ENCODE assay signal across 1 cellular context in the genomic region with DNA sequence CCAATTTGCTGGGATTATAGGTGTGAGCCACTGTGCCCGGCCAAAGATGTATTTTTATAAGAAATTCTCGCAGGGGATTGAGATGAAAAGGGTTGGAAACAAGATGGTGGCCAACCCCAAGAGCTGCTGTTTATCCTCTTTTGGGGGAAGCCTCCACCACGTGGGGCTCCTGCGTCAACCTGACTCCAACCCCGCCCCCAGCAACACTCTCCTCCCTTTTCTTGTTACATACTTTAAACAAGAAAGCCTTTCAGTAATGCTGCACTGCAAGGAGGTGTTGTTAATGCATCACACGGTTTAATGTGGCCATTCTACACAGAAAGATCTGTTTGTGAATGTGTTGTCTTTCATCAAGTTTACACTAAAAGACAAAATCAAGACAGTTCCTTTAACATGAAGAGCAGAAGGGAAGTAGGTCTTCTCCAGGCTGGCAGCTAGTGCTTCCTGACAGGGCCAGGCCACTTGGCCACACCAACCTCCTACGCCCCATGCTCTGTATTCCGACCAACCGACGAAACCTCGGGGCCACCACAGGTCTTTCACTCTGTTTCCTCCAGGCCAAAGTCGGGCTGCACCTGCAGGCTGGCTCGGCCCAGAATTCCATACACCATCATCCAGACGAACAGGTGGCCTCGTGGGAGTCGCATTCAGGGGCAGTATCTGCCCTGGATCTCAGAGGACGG.
TF ChIP-seq lines count a peak whose summit lies in the region.

No MANE protein-coding gene starts in this region.

TF ChIP-seq in IMR-90, 13 proteins besides CTCF, POLR2A, EP300 and RAD21:
- TF ChIP-seq MXI1 (IDR thresholded peaks at IDR 0.05; ENCODE audit: borderline replicate concordance, low read depth, low read length) = no peak
- TF ChIP-seq NFE2L2 (IDR thresholded peaks at IDR 0.05; ENCODE audit: low read depth, low read length) = no peak
- no peak for TF ChIP-seq CEBPB (IDR thresholded peaks at IDR 0.05; ENCODE audit: low read depth, low read length)
- TF ChIP-seq SMC3 (IDR thresholded peaks at IDR 0.05; ENCODE audit: low read depth, low read length) = no peak
- TF ChIP-seq USF2 (IDR thresholded peaks at IDR 0.05; ENCODE audit: low read depth, low read length) = no peak
- TF ChIP-seq FOS (IDR thresholded peaks at IDR 0.05; ENCODE audit: low read depth, low read length) = no peak
- no peak for TF ChIP-seq CHD1 (IDR thresholded peaks at IDR 0.05; ENCODE audit: low read depth, low read length)
- no peak for TF ChIP-seq MAZ (IDR thresholded peaks at IDR 0.05; ENCODE audit: borderline replicate concordance, low read depth, low read length)
- TF ChIP-seq MAFK (IDR thresholded peaks at IDR 0.05; ENCODE audit: low read depth, low read length) = no peak
- TF ChIP-seq, protein P1, sequence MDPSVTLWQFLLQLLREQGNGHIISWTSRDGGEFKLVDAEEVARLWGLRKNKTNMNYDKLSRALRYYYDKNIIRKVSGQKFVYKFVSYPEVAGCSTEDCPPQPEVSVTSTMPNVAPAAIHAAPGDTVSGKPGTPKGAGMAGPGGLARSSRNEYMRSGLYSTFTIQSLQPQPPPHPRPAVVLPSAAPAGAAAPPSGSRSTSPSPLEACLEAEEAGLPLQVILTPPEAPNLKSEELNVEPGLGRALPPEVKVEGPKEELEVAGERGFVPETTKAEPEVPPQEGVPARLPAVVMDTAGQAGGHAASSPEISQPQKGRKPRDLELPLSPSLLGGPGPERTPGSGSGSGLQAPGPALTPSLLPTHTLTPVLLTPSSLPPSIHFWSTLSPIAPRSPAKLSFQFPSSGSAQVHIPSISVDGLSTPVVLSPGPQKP (IDR thresholded peaks at IDR 0.05; ENCODE audit: borderline replicate concordance, low read depth, low read length) = no peak
- TF ChIP-seq RCOR1 (IDR thresholded peaks at IDR 0.05; ENCODE audit: insufficient replicate concordance, low read length) = no peak
- no peak for TF ChIP-seq RFX5 (IDR thresholded peaks at IDR 0.05; ENCODE audit: low read depth, low read length)
- no peak for TF ChIP-seq BHLHE40 (IDR thresholded peaks at IDR 0.05; ENCODE audit: low read depth, low read length)
